Comparison of ENCODE assay signal across 1 cellular context in the genomic region with DNA sequence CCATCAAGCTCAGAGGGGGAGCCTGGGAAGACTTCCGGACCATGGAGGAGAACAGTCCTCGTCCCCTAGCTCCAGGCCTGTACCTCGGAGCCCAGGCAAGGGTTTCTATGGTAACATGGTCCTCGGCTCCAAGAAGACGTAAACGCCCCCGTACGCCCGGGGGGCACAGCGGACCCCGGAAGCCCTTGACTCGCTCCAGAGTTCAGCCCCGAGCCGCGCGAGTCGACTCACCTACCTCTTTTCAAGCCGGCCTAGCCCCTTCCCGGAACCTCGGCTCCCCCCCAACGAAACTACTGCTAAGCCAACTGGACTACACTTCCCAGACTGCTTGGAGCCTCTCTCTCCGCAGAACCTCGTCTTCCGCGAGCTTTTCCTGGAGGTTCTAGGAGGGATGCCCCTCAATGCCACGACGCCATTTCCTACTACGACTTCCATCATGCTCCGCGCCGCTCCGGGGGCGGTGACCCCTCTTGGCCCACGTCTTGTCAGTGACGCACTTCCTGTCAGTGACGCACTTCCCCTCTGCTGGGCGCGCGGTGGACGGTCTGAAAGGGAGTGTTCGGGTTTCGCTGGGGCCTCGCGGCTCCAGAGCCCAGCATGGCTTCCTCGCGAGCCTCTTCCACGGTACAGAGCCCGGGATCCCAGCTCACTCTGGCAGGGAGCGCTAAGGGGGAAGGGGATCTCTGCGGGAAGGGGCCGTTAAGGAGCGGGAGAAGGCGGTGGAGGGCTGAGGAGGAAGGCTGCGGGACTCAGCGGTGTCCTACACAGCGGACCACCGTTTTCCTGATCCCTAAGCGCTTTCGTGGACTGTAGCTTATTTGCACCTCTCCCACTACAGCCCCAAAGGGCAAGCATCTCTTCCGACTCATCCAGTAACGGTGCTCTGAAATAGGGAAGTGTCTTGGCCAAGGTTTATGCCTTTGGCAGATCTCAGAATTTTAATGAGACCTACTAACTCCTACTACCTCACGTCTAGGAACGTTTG.
A peak's percentile ranks its signal among the peaks of the same experiment; 100 is the strongest.
TF ChIP-seq lines count a peak whose summit lies in the region.

A gene (minus strand): TSS at position 426 of the 985 bp plus-strand sequence. CDS start 3,065 bp downstream, outside the sequence.
A gene (plus strand): TSS at position 512 of the 985 bp plus-strand sequence. CDS start 86 bp downstream, at position 598.

TF ChIP-seq in HepG2, 621 proteins besides CTCF, POLR2A, EP300 and RAD21 (continued from another document and continues in another):
- TF ChIP-seq, protein P1, sequence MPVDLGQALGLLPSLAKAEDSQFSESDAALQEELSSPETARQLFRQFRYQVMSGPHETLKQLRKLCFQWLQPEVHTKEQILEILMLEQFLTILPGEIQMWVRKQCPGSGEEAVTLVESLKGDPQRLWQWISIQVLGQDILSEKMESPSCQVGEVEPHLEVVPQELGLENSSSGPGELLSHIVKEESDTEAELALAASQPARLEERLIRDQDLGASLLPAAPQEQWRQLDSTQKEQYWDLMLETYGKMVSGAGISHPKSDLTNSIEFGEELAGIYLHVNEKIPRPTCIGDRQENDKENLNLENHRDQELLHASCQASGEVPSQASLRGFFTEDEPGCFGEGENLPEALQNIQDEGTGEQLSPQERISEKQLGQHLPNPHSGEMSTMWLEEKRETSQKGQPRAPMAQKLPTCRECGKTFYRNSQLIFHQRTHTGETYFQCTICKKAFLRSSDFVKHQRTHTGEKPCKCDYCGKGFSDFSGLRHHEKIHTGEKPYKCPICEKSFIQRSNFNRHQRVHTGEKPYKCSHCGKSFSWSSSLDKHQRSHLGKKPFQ (CRISPR knock-in tag; IDR thresholded peaks at IDR 0.05; ENCODE audit: insufficient replicate concordance): no peak
- peak; percentile 88 for TF ChIP-seq TARDBP (CRISPR knock-in tag; IDR thresholded peaks at IDR 0.05)
- TF ChIP-seq SOX13 (IDR thresholded peaks at IDR 0.05): no peak
- TF ChIP-seq SOX13 (CRISPR knock-in tag; conservative IDR thresholded peaks at IDR 0.05 in 1 of 2, IDR thresholded peaks at IDR 0.05 in 1 of 2): no peak
- TF ChIP-seq, protein P2, sequence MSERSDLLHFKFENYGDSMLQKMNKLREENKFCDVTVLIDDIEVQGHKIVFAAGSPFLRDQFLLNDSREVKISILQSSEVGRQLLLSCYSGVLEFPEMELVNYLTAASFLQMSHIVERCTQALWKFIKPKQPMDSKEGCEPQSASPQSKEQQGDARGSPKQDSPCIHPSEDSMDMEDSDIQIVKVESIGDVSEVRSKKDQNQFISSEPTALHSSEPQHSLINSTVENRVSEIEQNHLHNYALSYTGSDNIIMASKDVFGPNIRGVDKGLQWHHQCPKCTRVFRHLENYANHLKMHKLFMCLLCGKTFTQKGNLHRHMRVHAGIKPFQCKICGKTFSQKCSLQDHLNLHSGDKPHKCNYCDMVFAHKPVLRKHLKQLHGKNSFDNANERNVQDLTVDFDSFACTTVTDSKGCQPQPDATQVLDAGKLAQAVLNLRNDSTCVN (CRISPR knock-in tag; IDR thresholded peaks at IDR 0.05; ENCODE audit: borderline replicate concordance): no peak; the same call in 1 of the 2 replicates
- no peak for TF ChIP-seq ZBTB42 (CRISPR knock-in tag; IDR thresholded peaks at IDR 0.05)
- peak; percentile 91 for TF ChIP-seq SALL2 (CRISPR knock-in tag; IDR thresholded peaks at IDR 0.05)
- 0 out of 2 replicates have a peak, but pooled peaks have one; percentile 32 for TF ChIP-seq GZF1 (CRISPR knock-in tag; IDR thresholded peaks at IDR 0.05)
- TF ChIP-seq, protein P3, sequence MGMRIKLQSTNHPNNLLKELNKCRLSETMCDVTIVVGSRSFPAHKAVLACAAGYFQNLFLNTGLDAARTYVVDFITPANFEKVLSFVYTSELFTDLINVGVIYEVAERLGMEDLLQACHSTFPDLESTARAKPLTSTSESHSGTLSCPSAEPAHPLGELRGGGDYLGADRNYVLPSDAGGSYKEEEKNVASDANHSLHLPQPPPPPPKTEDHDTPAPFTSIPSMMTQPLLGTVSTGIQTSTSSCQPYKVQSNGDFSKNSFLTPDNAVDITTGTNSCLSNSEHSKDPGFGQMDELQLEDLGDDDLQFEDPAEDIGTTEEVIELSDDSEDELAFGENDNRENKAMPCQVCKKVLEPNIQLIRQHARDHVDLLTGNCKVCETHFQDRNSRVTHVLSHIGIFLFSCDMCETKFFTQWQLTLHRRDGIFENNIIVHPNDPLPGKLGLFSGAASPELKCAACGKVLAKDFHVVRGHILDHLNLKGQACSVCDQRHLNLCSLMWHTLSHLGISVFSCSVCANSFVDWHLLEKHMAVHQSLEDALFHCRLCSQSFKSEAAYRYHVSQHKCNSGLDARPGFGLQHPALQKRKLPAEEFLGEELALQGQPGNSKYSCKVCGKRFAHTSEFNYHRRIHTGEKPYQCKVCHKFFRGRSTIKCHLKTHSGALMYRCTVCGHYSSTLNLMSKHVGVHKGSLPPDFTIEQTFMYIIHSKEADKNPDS (CRISPR knock-in tag; IDR thresholded peaks at IDR 0.05): no peak
- peak; percentile 92; the same call in 1 of the 2 replicates for TF ChIP-seq ELF4 (CRISPR knock-in tag; IDR thresholded peaks at IDR 0.05; ENCODE audit: borderline replicate concordance)
- TF ChIP-seq ZNF557 (CRISPR knock-in tag; IDR thresholded peaks at IDR 0.05): 0 out of 2 replicates have a peak, but pooled peaks have one; percentile 36
- no peak for TF ChIP-seq HOXA7 (CRISPR knock-in tag; IDR thresholded peaks at IDR 0.05)
- TF ChIP-seq ZNF83 (CRISPR knock-in tag; IDR thresholded peaks at IDR 0.05; ENCODE audit: borderline replicate concordance): no peak
- no peak for TF ChIP-seq TEAD2 (CRISPR knock-in tag; IDR thresholded peaks at IDR 0.05)
- no peak for TF ChIP-seq ARHGAP35 (CRISPR knock-in tag; IDR thresholded peaks at IDR 0.05; ENCODE audit: borderline replicate concordance)
- peak; percentile 97 for TF ChIP-seq POLR2G (IDR thresholded peaks at IDR 0.05; ENCODE audit: low read depth, low read length)
- no peak for TF ChIP-seq TCF7L2 (IDR thresholded peaks at IDR 0.05; ENCODE audit: low read depth, low read length)
- TF ChIP-seq MED13 (CRISPR knock-in tag; IDR thresholded peaks at IDR 0.05): no peak
- no peak for TF ChIP-seq HOXA9 (CRISPR knock-in tag; IDR thresholded peaks at IDR 0.05; ENCODE audit: borderline replicate concordance)
- TF ChIP-seq, protein P4, sequence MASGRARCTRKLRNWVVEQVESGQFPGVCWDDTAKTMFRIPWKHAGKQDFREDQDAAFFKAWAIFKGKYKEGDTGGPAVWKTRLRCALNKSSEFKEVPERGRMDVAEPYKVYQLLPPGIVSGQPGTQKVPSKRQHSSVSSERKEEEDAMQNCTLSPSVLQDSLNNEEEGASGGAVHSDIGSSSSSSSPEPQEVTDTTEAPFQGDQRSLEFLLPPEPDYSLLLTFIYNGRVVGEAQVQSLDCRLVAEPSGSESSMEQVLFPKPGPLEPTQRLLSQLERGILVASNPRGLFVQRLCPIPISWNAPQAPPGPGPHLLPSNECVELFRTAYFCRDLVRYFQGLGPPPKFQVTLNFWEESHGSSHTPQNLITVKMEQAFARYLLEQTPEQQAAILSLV (CRISPR knock-in tag; IDR thresholded peaks at IDR 0.05; ENCODE audit: borderline replicate concordance): peak; percentile 96
- TF ChIP-seq TBP (CRISPR knock-in tag; IDR thresholded peaks at IDR 0.05): no peak
- no peak for TF ChIP-seq JDP2 (CRISPR knock-in tag; IDR thresholded peaks at IDR 0.05; ENCODE audit: borderline replicate concordance)
- peak; percentile 54 for TF ChIP-seq TEAD3 (CRISPR knock-in tag; optimal IDR thresholded peaks at IDR 0.05; ENCODE audit: borderline replicate concordance)
- no peak for TF ChIP-seq GPN1 (CRISPR knock-in tag; IDR thresholded peaks at IDR 0.05; ENCODE audit: borderline replicate concordance)
- TF ChIP-seq, protein P5, sequence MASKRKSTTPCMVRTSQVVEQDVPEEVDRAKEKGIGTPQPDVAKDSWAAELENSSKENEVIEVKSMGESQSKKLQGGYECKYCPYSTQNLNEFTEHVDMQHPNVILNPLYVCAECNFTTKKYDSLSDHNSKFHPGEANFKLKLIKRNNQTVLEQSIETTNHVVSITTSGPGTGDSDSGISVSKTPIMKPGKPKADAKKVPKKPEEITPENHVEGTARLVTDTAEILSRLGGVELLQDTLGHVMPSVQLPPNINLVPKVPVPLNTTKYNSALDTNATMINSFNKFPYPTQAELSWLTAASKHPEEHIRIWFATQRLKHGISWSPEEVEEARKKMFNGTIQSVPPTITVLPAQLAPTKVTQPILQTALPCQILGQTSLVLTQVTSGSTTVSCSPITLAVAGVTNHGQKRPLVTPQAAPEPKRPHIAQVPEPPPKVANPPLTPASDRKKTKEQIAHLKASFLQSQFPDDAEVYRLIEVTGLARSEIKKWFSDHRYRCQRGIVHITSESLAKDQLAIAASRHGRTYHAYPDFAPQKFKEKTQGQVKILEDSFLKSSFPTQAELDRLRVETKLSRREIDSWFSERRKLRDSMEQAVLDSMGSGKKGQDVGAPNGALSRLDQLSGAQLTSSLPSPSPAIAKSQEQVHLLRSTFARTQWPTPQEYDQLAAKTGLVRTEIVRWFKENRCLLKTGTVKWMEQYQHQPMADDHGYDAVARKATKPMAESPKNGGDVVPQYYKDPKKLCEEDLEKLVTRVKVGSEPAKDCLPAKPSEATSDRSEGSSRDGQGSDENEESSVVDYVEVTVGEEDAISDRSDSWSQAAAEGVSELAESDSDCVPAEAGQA (IDR thresholded peaks at IDR 0.05; ENCODE audit: low read depth): peak; percentile 92
- TF ChIP-seq, protein P5 (CRISPR knock-in tag; IDR thresholded peaks at IDR 0.05; ENCODE audit: borderline replicate concordance): no peak
- TF ChIP-seq ZNF496 (CRISPR knock-in tag; IDR thresholded peaks at IDR 0.05; ENCODE audit: insufficient replicate concordance): no peak
- TF ChIP-seq PTBP1 (IDR thresholded peaks at IDR 0.05; ENCODE audit: low read depth, low read length, poor library complexity, severe bottlenecking): no peak
- peak; percentile 74; the same call in 1 of the 2 replicates for TF ChIP-seq ZFP82 (CRISPR knock-in tag; IDR thresholded peaks at IDR 0.05; ENCODE audit: borderline replicate concordance)
- peak; percentile 94 for TF ChIP-seq ZFY (CRISPR knock-in tag; IDR thresholded peaks at IDR 0.05)
- no peak for TF ChIP-seq CENPT (CRISPR knock-in tag; IDR thresholded peaks at IDR 0.05; ENCODE audit: low read depth)
- TF ChIP-seq SMYD3 (CRISPR knock-in tag; IDR thresholded peaks at IDR 0.05): peak; percentile 76; the same call in 1 of the 2 replicates
- TF ChIP-seq STAT5B (CRISPR knock-in tag; IDR thresholded peaks at IDR 0.05): 0 out of 2 replicates have a peak, but pooled peaks have one; percentile 27
- TF ChIP-seq, protein P6, sequence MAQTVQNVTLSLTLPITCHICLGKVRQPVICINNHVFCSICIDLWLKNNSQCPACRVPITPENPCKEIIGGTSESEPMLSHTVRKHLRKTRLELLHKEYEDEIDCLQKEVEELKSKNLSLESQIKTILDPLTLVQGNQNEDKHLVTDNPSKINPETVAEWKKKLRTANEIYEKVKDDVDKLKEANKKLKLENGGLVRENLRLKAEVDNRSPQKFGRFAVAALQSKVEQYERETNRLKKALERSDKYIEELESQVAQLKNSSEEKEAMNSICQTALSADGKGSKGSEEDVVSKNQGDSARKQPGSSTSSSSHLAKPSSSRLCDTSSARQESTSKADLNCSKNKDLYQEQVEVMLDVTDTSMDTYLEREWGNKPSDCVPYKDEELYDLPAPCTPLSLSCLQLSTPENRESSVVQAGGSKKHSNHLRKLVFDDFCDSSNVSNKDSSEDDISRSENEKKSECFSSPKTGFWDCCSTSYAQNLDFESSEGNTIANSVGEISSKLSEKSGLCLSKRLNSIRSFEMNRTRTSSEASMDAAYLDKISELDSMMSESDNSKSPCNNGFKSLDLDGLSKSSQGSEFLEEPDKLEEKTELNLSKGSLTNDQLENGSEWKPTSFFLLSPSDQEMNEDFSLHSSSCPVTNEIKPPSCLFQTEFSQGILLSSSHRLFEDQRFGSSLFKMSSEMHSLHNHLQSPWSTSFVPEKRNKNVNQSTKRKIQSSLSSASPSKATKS (CRISPR knock-in tag; IDR thresholded peaks at IDR 0.05): no peak
- TF ChIP-seq ARNT (IDR thresholded peaks at IDR 0.05): no peak
- TF ChIP-seq DR1 (CRISPR knock-in tag; IDR thresholded peaks at IDR 0.05): peak; percentile 66; the same call in 1 of the 2 replicates
- TF ChIP-seq, protein P7, sequence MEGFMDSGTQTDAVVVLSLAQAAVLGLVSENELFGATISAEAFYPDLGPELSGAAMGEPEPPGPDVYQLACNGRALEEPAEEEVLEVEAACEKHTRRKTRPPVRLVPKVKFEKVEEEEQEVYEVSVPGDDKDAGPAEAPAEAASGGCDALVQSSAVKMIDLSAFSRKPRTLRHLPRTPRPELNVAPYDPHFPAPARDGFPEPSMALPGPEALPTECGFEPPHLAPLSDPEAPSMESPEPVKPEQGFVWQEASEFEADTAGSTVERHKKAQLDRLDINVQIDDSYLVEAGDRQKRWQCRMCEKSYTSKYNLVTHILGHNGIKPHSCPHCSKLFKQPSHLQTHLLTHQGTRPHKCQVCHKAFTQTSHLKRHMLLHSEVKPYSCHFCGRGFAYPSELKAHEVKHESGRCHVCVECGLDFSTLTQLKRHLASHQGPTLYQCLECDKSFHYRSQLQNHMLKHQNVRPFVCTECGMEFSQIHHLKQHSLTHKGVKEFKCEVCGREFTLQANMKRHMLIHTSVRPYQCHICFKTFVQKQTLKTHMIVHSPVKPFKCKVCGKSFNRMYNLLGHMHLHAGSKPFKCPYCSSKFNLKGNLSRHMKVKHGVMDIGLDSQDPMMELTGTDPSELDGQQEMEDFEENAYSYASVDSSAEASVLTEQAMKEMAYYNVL (CRISPR knock-in tag; IDR thresholded peaks at IDR 0.05; ENCODE audit: borderline replicate concordance): peak; percentile 52; the same call in 1 of the 2 replicates
- TF ChIP-seq MAF1 (CRISPR knock-in tag; IDR thresholded peaks at IDR 0.05; ENCODE audit: borderline replicate concordance): no peak
- TF ChIP-seq XBP1 (CRISPR knock-in tag; IDR thresholded peaks at IDR 0.05): no peak
- 0 out of 2 replicates have a peak, but pooled peaks have one; percentile 57 for TF ChIP-seq ZNF746 (CRISPR knock-in tag; IDR thresholded peaks at IDR 0.05)
- peak; percentile 84 for TF ChIP-seq SP4 (CRISPR knock-in tag; IDR thresholded peaks at IDR 0.05)
